17 cellular contexts compared by ENCODE assay signal in the genomic region with DNA sequence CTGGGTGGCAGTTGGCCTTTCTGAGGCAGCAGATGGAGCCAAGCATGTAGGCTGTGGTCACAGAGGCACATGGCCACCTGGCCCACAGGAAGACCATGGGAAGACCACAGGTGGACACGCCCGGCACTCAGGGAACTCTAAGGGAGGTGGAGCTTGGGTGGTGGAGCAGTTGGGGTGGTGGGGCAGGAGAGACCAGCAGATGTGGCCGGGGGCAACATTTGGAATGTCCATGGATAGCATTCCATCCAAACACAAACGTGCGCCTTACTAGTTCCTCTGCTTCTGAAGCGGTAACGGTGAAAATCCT.
DNase-seq lines count a peak whose midpoint lies in the region; ATAC-seq and TF ChIP-seq lines count a peak whose summit lies in the region.
"Had no signal": no experiment of that assay in that cellular context is flagged by ENCODE, and none has a peak within 500 bp of the region (broad histone marks: within the 10 kb centered on the region; RNA-seq: fewer than 3 reads in every experiment).

No MANE protein-coding gene starts in this region.

- 0 out of 2 replicates have a peak, but pooled peaks cover 4% of the 10 kb centered on the region for H3K27me3 ChIP-seq in BLaER1
- H3K27me3 ChIP-seq in endodermal cell (ENCODE audit: control insufficient read depth, insufficient read depth, low read length, poor library complexity, severe bottlenecking), result no peaks in the 10 kb centered on the region

- peaks cover 58% of the 10 kb centered on the region for H3K4me1 ChIP-seq in BLaER1
- no peaks in the 10 kb centered on the region for H3K4me1 ChIP-seq in endodermal cell (ENCODE audit: control insufficient read depth, insufficient read depth, low read length)

- in situ Hi-C loops in G401 (cut with HindIII; ENCODE audit: low sequenced_read_pairs), result no loop called here

- no peaks in the 10 kb centered on the region for H3K36me3 ChIP-seq in BLaER1
- no peaks in the 10 kb centered on the region for H3K36me3 ChIP-seq in endodermal cell (ENCODE audit: control insufficient read depth, insufficient read depth, low read length)

- WGBS in endodermal cell (ENCODE audit: insufficient coverage in 1 of 2, insufficient read length in 1 of 2), 2 experiments, result 84 to 88% methylated on average over 5 to 7 of the region's 7 CpGs

- no peak overlapping the region for H3K4me3 ChIP-seq in BLaER1
- no peak overlapping the region for H3K4me3 ChIP-seq in endodermal cell (ENCODE audit: low read length)

- no peak for TF ChIP-seq CTCF in endodermal cell (conservative IDR thresholded peaks at IDR 0.05)

- peak; percentile 38 for DNase-seq in G401 (ENCODE audit: low spot score)
- peak; percentile 17 for DNase-seq in endodermal cell
- DNase-seq in pons (ENCODE audit: low spot score), result no peak
- DNase-seq: COR-L47, DMS153, DMS79 treated with DMSO at 0.1 percent for 48 hours, EL, GDM1 had no signal

- H3K27ac ChIP-seq in BLaER1 (no peak overlapping the region), endodermal cell (ENCODE audit: low read depth, low read length) (no peak overlapping the region)

- H3K27ac Mint-ChIP-seq in endodermal cell, result no peak overlapping the region
- H3K27ac Mint-ChIP-seq in stimulated activated memory B cell treated with anti-CD40 and anti-IgM and Interleukin-4, amounts not matched to agents 10 μg/mL and 1 μg/mL and 100 μg/mL, for 72 hours, result no peak overlapping the region
- H3K27ac Mint-ChIP-seq: B cell; CD14-positive monocyte; CD8-positive, alpha-beta T cell; IgD-negative memory B cell had no signal

- H3K4me2 ChIP-seq in BLaER1, result peak overlapping the region; percentile 77

- H3K9me3 ChIP-seq in BLaER1 (peaks cover 21% of the 10 kb centered on the region), endodermal cell (ENCODE audit: control insufficient read depth, low read length) (peaks cover 83% of the 10 kb centered on the region)

- H3K9me3 Mint-ChIP-seq in endodermal cell, result peaks cover 14% of the 10 kb centered on the region
- peaks cover 3% of the 10 kb centered on the region for H3K9me3 Mint-ChIP-seq in stimulated activated memory B cell treated with anti-CD40 and anti-IgM and Interleukin-4, amounts not matched to agents 10 μg/mL and 1 μg/mL and 100 μg/mL, for 72 hours
- H3K9me3 Mint-ChIP-seq: CD8-positive, alpha-beta T cell had no signal

- no peak overlapping the region for H3K4me3 Mint-ChIP-seq in endodermal cell
- no peak overlapping the region for H3K4me3 Mint-ChIP-seq in stimulated activated memory B cell treated with anti-CD40 and anti-IgM and Interleukin-4, amounts not matched to agents 10 μg/mL and 1 μg/mL and 100 μg/mL, for 72 hours
- H3K4me3 Mint-ChIP-seq: B cell; CD14-positive monocyte; CD8-positive, alpha-beta T cell; IgD-negative memory B cell had no signal

- peaks cover 5% of the 10 kb centered on the region for H3K4me1 Mint-ChIP-seq in endodermal cell
- H3K4me1 Mint-ChIP-seq in stimulated activated memory B cell treated with anti-CD40 and anti-IgM and Interleukin-4, amounts not matched to agents 10 μg/mL and 1 μg/mL and 100 μg/mL, for 72 hours, result no peaks in the 10 kb centered on the region
- H3K4me1 Mint-ChIP-seq: B cell, CD14-positive monocyte, IgD-negative memory B cell had no signal

- H3K9ac ChIP-seq in BLaER1 (no peak overlapping the region), endodermal cell (ENCODE audit: extremely low read depth, low read length, poor library complexity, severe bottlenecking) (no peak overlapping the region)

- peaks cover 2% of the 10 kb centered on the region for H3K36me3 Mint-ChIP-seq in endodermal cell (ENCODE audit: low read depth)
- no peaks in the 10 kb centered on the region for H3K36me3 Mint-ChIP-seq in stimulated activated memory B cell treated with anti-CD40 and anti-IgM and Interleukin-4, amounts not matched to agents 10 μg/mL and 1 μg/mL and 100 μg/mL, for 72 hours
- H3K36me3 Mint-ChIP-seq: CD14-positive monocyte; CD8-positive, alpha-beta T cell; IgD-negative memory B cell had no signal

- peak; percentile 34 for ATAC-seq in stimulated activated memory B cell treated with anti-CD40 and anti-IgM and Interleukin-4, amounts not matched to agents 10 μg/mL and 1 μg/mL and 100 μg/mL, for 72 hours
- ATAC-seq in HG02642 (IDR thresholded peaks at IDR 0.05; ENCODE audit: poor library complexity, unreplicated experiment), result no peak
- no peak for ATAC-seq in HG03196 (IDR thresholded peaks at IDR 0.05; ENCODE audit: unreplicated experiment)
- ATAC-seq: CD8-positive, alpha-beta T cell; HCT116 had no signal

- no peaks in the 10 kb centered on the region for H3K27me3 Mint-ChIP-seq in endodermal cell (ENCODE audit: insufficient read depth)
- peaks cover 9% of the 10 kb centered on the region for H3K27me3 Mint-ChIP-seq in stimulated activated memory B cell treated with anti-CD40 and anti-IgM and Interleukin-4, amounts not matched to agents 10 μg/mL and 1 μg/mL and 100 μg/mL, for 72 hours
- H3K27me3 Mint-ChIP-seq: B cell had no signal

- H4K20me1 ChIP-seq in BLaER1, result no peaks in the 10 kb centered on the region
